Comparison of ENCODE assay signal across 16 cellular contexts in genomic region chr4:18105023-18106011, GRCh38.
DNase-seq lines count a peak whose midpoint lies in the region; ATAC-seq, FAIRE-seq and TF ChIP-seq lines count a peak whose summit lies in the region.
"Had no signal": no experiment of that assay in that cellular context is flagged by ENCODE, and none has a peak within 500 bp of the region (broad histone marks: within the 10 kb centered on the region; RNA-seq: fewer than 3 reads in every experiment).

No MANE protein-coding gene starts in this region.

- in situ Hi-C loops in GM12878 (cut with MboI) (no loop called here), KBM-7 (cut with MboI; ENCODE audit: low pct_unique_long_range_greater_than_20kb, low sequenced_read_pairs) (no loop called here)

- RAD21 ChIA-PET in GM12878 (lab: Charles Lee; ENCODE audit: unreplicated experiment) = interaction anchor here (0.8 kb wide), 1 partner anchor 81 kb away, joined by 3 read pairs; no protein-coding TSS in a partner anchor

- H3K4me2 ChIP-seq in GM12878 (ENCODE audit: control insufficient read depth, insufficient read depth) = peak overlapping the region; percentile 30
- H3K4me2 ChIP-seq in SK-N-SH = no peak overlapping the region

- H3F3A ChIP-seq in SK-N-SH (replicated peaks; ENCODE audit: insufficient read depth) = no peaks in the 10 kb centered on the region

- H3K9ac ChIP-seq in GM12878 (ENCODE audit: control insufficient read depth, insufficient read depth, low read length) (no peak overlapping the region), SK-N-SH (no peak overlapping the region)

- 1% methylated on average over 4 of the region's 4 CpGs for WGBS in GM12878 (ENCODE audit: insufficient coverage, insufficient replicate concordance, low lambda C conversion rate, missing lambda C conversion rate)
- WGBS in SK-N-SH (ENCODE audit: low lambda C conversion rate) = 19% methylated on average over 4 of the region's 4 CpGs

- H4K20me1 ChIP-seq in GM12878 (ENCODE audit: control insufficient read depth, insufficient read depth) (no peaks in the 10 kb centered on the region), SK-N-SH (ENCODE audit: insufficient read depth) (no peaks in the 10 kb centered on the region)

- H2AFZ ChIP-seq in GM12878 (ENCODE audit: control insufficient read depth, low read depth, low read length) (no peak overlapping the region), SK-N-SH (ENCODE audit: low read depth) (no peak overlapping the region)

- no peak for TF ChIP-seq RAD21 in GM12878 (IDR thresholded peaks at IDR 0.05; ENCODE audit: insufficient read depth, low read depth, low read length)
- TF ChIP-seq RAD21 in SK-N-SH (IDR thresholded peaks at IDR 0.05; ENCODE audit: low read length) = no peak

- H3K4me3 ChIP-seq in GM12878 = no peak overlapping the region
- H3K4me3 ChIP-seq in SK-N-SH (ENCODE audit: low read depth in 2 of 2, low read length in 1 of 2) = no peak overlapping the region
- H3K4me3 ChIP-seq: gastrocnemius medialis, HAP-1 had no signal

- no peaks in the 10 kb centered on the region for H3K36me3 ChIP-seq in GM12878 (ENCODE audit: control insufficient read depth in 2 of 2, insufficient read depth in 2 of 2, low read length in 1 of 2)
- no peaks in the 10 kb centered on the region for H3K36me3 ChIP-seq in SK-N-SH (replicated peaks in 1 of 2; ENCODE audit: control insufficient read depth in 1 of 2, insufficient read depth in 2 of 2, low read length in 1 of 2)
- H3K36me3 ChIP-seq: BE2C, gastrocnemius medialis, HAP-1 had no signal

- no peaks in the 10 kb centered on the region for H3K9me3 ChIP-seq in GM12878 (replicated peaks; ENCODE audit: control insufficient read depth, insufficient read depth, low read length)
- H3K9me3 ChIP-seq in SK-N-SH = no peaks in the 10 kb centered on the region
- H3K9me3 ChIP-seq: BE2C, gastrocnemius medialis, HAP-1 had no signal

- intact Hi-C loops in GM12878 (cut with micrococcal nuclease; ENCODE audit: unreplicated experiment) = no loop called here

- no peak for TF ChIP-seq POLR2A in GM12878 (IDR thresholded peaks at IDR 0.05; ENCODE audit: low read depth, low read length)

- POLR2A ChIA-PET in GM12878 (lab: Charles Lee) = interaction anchor here (0.6 kb wide), 1 partner anchor 767 kb away, joined by 4 read pairs; no protein-coding TSS in a partner anchor
- POLR2A ChIA-PET in SK-N-SH (lab: Yijun Ruan, JAX) = no interaction called here

- no peak for FAIRE-seq in GM12878 (lab: Jason Lieb, UNC)
- FAIRE-seq: G401.6 had no signal

- DNase-seq in GM12878 (ENCODE audit: low read depth, low spot score) = peak; percentile 34
- no peak for DNase-seq in KBM-7
- no peak for DNase-seq in SK-N-SH
- no peak for DNase-seq in HT-29 (ENCODE audit: low spot score)
- DNase-seq: activated naive CD4-positive, alpha-beta T cell; BE2C; cerebellar nuclear complex; gastrocnemius medialis; SHP77 had no signal

- H3K4me1 ChIP-seq in GM12878 (ENCODE audit: control insufficient read depth, insufficient read depth, low read length) (peaks cover 7% of the 10 kb centered on the region), SK-N-SH (ENCODE audit: control insufficient read depth in 1 of 2, insufficient read depth in 2 of 2, low read depth in 1 of 2, low read length in 1 of 2) (peaks cover 0 to 2% of the 10 kb centered on the region in 2 experiments; a peak in 1 of 4 replicates)
- H3K4me1 ChIP-seq: HAP-1 had no signal

- SMC1A ChIA-PET in GM12878 (lab: Charles Lee; ENCODE audit: uncharacterized antibody, unreplicated experiment) = interaction anchor here (1.4 to 1.5 kb wide), 3 partner anchors 19 to 83 kb away, joined by 4 read pairs; no protein-coding TSS in a partner anchor

- H3K27ac ChIP-seq in GM12878 (ENCODE audit: control insufficient read depth, insufficient read depth) = no peak overlapping the region
- no peak overlapping the region for H3K27ac ChIP-seq in SK-N-SH (ENCODE audit: low read depth in 2 of 2, low read length in 1 of 2)
- H3K27ac ChIP-seq: gastrocnemius medialis had no signal

- H3K9me2 ChIP-seq in SK-N-SH = no peaks in the 10 kb centered on the region

- H3K79me2 ChIP-seq in GM12878 (ENCODE audit: control insufficient read depth, insufficient read depth, low read length) (no peaks in the 10 kb centered on the region), SK-N-SH (ENCODE audit: insufficient read depth) (no peaks in the 10 kb centered on the region)

- CTCF ChIA-PET in GM12878 (lab: Yijun Ruan, JAX) = interaction anchor here (1.3 kb wide), 1 partner anchor 77 kb away, joined by 4 read pairs; no protein-coding TSS in a partner anchor
- CTCF ChIA-PET in SK-N-SH (lab: Yijun Ruan, JAX) = no interaction called here

- H3K27me3 ChIP-seq in GM12878 (replicated peaks in 1 of 2; ENCODE audit: control insufficient read depth in 2 of 2, insufficient read depth in 2 of 2, low read length in 1 of 2) (no peaks in the 10 kb centered on the region), SK-N-SH (ENCODE audit: insufficient read depth) (no peaks in the 10 kb centered on the region)
- H3K27me3 ChIP-seq: BE2C, gastrocnemius medialis had no signal

- TF ChIP-seq EP300 in GM12878 (IDR thresholded peaks at IDR 0.05; ENCODE audit: borderline replicate concordance in 1 of 2, control insufficient read depth in 1 of 2, low read depth in 2 of 2, low read length in 2 of 2) (no peak), SK-N-SH (IDR thresholded peaks at IDR 0.05; ENCODE audit: borderline replicate concordance in 1 of 2, low read depth in 1 of 2, low read length in 1 of 2) (no peak)

- no TSS peak for BruUV-seq in GM12878 (replicated peaks; lab: Mats Ljungman, UMichigan)

- ATAC-seq in GM18520 (IDR thresholded peaks at IDR 0.05; ENCODE audit: unreplicated experiment) (peak; percentile 72), GM21390 (IDR thresholded peaks at IDR 0.05; ENCODE audit: unreplicated experiment) (peak; percentile 71), HG03060 (IDR thresholded peaks at IDR 0.05; ENCODE audit: low read depth, unreplicated experiment) (peak; percentile 81), GM12878 (peak; percentile 91), SK-N-SH treated with all-trans-retinoic acid at 6 μM for 48 hours (no peak)
- ATAC-seq: activated CD4-positive, CD25-positive, alpha-beta regulatory T cell treated with anti-CD3 and anti-CD28 coated beads, Interleukin-2, amount 50 U/mL, for 24 hours; gastrocnemius medialis had no signal

- no peak for TF ChIP-seq CTCF in GM12878 (IDR thresholded peaks at IDR 0.05 in 2 of 3, conservative IDR thresholded peaks at IDR 0.05 in 1 of 3; ENCODE audit: control insufficient read depth in 2 of 3, extremely low read depth in 1 of 3, insufficient read depth in 1 of 3, low read depth in 3 of 3, low read length in 3 of 3)
- TF ChIP-seq CTCF in SK-N-SH (IDR thresholded peaks at IDR 0.05) = no peak

TF ChIP-seq in SK-N-SH treated with all-trans-retinoic acid at 6 μM for 48 hours, 23 proteins besides CTCF, POLR2A, EP300 and RAD21 (continues in another document):
- TF ChIP-seq RARB (CRISPR knock-in tag; IDR thresholded peaks at IDR 0.05) = no peak
- no peak for TF ChIP-seq CREB5 (CRISPR knock-in tag; IDR thresholded peaks at IDR 0.05; ENCODE audit: low read depth)
- no peak for TF ChIP-seq ZNF70 (CRISPR knock-in tag; IDR thresholded peaks at IDR 0.05)
- no peak for TF ChIP-seq TCF4 (CRISPR knock-in tag; IDR thresholded peaks at IDR 0.05; ENCODE audit: borderline replicate concordance)
- TF ChIP-seq PPARA (CRISPR knock-in tag; IDR thresholded peaks at IDR 0.05; ENCODE audit: borderline replicate concordance) = no peak
- TF ChIP-seq OSR1 (CRISPR knock-in tag; IDR thresholded peaks at IDR 0.05) = no peak
- TF ChIP-seq TOX (CRISPR knock-in tag; IDR thresholded peaks at IDR 0.05; ENCODE audit: borderline replicate concordance) = no peak
- no peak for TF ChIP-seq ZNF565 (CRISPR knock-in tag; conservative IDR thresholded peaks at IDR 0.05; ENCODE audit: low read depth)
- TF ChIP-seq ZFP3 (CRISPR knock-in tag; IDR thresholded peaks at IDR 0.05) = no peak
- no peak for TF ChIP-seq BACH2 (CRISPR knock-in tag; IDR thresholded peaks at IDR 0.05; ENCODE audit: borderline replicate concordance)

TF ChIP-seq in SK-N-SH, 30 proteins besides CTCF, POLR2A, EP300 and RAD21 (continues in another document):
- TF ChIP-seq CHD2 (IDR thresholded peaks at IDR 0.05; ENCODE audit: low read length, partially characterized antibody) (no peak), REST (IDR thresholded peaks at IDR 0.05; ENCODE audit: low read depth, low read length) (no peak), RFX5 (IDR thresholded peaks at IDR 0.05; ENCODE audit: low read length) (no peak), RCOR1 (IDR thresholded peaks at IDR 0.05; ENCODE audit: low read length) (no peak), PBX3 (IDR thresholded peaks at IDR 0.05) (no peak), SMC3 (IDR thresholded peaks at IDR 0.05; ENCODE audit: low read depth, low read length) (no peak)
